ENCODE assay signal across 1 cellular context in the genomic region with DNA sequence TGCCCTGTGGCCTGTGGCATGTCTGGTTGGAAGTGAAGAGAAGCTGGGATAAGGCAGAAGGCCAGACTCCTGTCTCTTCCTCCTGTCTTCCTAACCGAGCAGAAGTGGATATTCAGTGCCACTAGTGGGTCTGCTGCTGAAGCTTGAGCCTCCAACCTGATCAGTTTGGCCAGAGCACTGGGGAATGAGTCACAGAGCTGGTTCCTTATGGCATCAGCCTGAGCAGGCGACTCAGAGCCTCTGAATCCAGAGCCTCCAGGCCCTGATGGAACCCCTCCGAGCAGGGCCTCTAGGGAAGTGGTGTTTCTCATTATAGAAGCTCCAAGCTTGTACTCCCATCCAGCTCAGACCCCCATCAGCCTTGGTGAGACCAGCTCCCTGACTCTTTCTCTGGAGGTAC.
TF ChIP-seq lines count a peak whose summit lies in the region.

No MANE protein-coding gene starts in this region.

TF ChIP-seq in SK-N-SH treated with all-trans-retinoic acid at 6 μM for 48 hours, 23 proteins besides CTCF, POLR2A, EP300 and RAD21 (continued from another document):
- TF ChIP-seq TSHZ2 (CRISPR knock-in tag; IDR thresholded peaks at IDR 0.05) (no peak), BACH2 (CRISPR knock-in tag; IDR thresholded peaks at IDR 0.05; ENCODE audit: borderline replicate concordance) (no peak), TCF4 (CRISPR knock-in tag; IDR thresholded peaks at IDR 0.05; ENCODE audit: borderline replicate concordance) (no peak), ZFP30 (CRISPR knock-in tag; IDR thresholded peaks at IDR 0.05) (no peak), ZNF70 (CRISPR knock-in tag; IDR thresholded peaks at IDR 0.05) (no peak), ISL1 (CRISPR knock-in tag; IDR thresholded peaks at IDR 0.05) (no peak)
- TF ChIP-seq, protein P1, sequence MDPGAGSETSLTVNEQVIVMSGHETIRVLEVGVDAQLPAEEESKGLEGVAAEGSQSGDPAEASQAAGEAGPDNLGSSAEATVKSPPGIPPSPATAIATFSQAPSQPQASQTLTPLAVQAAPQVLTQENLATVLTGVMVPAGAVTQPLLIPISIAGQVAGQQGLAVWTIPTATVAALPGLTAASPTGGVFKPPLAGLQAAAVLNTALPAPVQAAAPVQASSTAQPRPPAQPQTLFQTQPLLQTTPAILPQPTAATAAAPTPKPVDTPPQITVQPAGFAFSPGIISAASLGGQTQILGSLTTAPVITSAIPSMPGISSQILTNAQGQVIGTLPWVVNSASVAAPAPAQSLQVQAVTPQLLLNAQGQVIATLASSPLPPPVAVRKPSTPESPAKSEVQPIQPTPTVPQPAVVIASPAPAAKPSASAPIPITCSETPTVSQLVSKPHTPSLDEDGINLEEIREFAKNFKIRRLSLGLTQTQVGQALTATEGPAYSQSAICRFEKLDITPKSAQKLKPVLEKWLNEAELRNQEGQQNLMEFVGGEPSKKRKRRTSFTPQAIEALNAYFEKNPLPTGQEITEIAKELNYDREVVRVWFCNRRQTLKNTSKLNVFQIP (CRISPR knock-in tag; IDR thresholded peaks at IDR 0.05; ENCODE audit: borderline replicate concordance, low read depth) = no peak
- TF ChIP-seq, protein P2, sequence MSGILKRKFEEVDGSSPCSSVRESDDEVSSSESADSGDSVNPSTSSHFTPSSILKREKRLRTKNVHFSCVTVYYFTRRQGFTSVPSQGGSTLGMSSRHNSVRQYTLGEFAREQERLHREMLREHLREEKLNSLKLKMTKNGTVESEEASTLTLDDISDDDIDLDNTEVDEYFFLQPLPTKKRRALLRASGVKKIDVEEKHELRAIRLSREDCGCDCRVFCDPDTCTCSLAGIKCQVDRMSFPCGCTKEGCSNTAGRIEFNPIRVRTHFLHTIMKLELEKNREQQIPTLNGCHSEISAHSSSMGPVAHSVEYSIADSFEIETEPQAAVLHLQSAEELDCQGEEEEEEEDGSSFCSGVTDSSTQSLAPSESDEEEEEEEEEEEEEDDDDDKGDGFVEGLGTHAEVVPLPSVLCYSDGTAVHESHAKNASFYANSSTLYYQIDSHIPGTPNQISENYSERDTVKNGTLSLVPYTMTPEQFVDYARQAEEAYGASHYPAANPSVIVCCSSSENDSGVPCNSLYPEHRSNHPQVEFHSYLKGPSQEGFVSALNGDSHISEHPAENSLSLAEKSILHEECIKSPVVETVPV (CRISPR knock-in tag; IDR thresholded peaks at IDR 0.05) = no peak
